8 cellular contexts compared by ENCODE assay signal in the genomic region with DNA sequence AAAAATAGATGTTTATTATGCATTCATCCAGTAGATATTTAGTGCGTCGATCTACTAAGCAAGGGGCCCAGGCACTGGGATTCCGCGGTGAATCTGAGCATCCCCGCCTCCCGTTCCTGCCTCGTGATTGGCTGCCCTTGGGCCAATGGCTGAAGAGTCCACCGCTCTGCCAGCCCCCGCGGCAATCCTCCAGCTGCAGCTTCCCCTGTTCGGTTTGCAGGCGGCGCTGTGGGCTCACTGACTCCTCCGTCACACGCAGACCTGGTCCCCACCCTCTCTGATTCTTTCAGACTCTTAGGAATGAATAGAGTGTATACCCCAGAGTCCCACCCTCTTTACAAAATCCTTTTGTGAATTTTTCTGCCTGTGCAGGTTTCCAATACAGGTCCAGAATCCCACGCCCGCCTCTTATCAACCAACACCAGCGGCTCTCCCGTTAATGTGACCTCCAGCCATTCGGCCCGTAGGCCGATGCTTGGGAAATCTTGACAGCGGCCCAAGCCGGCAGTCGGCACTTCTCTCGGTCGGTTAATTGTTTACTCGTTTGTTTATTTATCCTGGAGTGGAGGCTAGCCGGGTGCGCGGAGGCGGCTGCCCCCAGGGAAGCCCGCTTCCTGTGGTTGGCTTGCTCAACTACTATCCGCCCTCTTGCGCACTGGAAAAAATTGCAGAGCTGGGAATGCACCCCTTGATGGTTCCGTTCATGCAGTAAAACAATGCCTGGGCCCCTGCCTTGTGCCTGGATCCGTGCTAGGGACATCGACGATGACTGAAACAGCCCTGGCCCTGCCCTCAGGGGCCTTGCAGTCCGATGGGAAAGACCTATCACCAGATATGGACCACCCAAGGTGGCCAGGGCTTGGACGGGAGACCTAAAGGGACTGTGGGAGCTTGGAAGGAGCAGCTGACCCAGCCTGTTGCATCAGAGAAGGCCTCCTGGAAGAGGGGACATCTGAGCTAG. TPM values are rescaled to one million over a fixed set of nuclear protein-coding genes. Genes with fewer than 3 reads are reported as not detected.
DNase-seq lines count a peak whose midpoint lies in the region; ATAC-seq and TF ChIP-seq lines count a peak whose summit lies in the region.

No MANE protein-coding gene starts in this region.

- H3K27me3 Mint-ChIP-seq in activated CD4-positive, alpha-beta T cell treated with anti-CD3 and anti-CD28 coated beads, Interleukin-2, amount 10 ng/mL, durations not matched to agents 7 days and 5 days = peaks cover 4% of the 10 kb centered on the region

- in situ Hi-C loops in GM13976 (cut with MboI; ENCODE audit: low sequenced_read_pairs, unreplicated experiment) = loop anchor here (10.0 kb wide), 1 partner anchor 138 kb away; no protein-coding TSS in a partner anchor

- H3K36me3 Mint-ChIP-seq in activated CD4-positive, alpha-beta T cell treated with anti-CD3 and anti-CD28 coated beads, Interleukin-2, amount 10 ng/mL, durations not matched to agents 7 days and 5 days (ENCODE audit: low read depth) = no peaks in the 10 kb centered on the region

- ATAC-seq in HG03135 (IDR thresholded peaks at IDR 0.05; ENCODE audit: unreplicated experiment) (peak; percentile 39), HG03139 (IDR thresholded peaks at IDR 0.05; ENCODE audit: unreplicated experiment) (no peak)

- TF ChIP-seq CTCF in GM13976 (IDR thresholded peaks at IDR 0.05; ENCODE audit: borderline replicate concordance, control extremely low read depth, extremely low read depth, insufficient read depth, missing control alignments) (peak; percentile 76), coronary artery (IDR thresholded peaks at IDR 0.05) (peak; percentile 61)

- H3K27ac Mint-ChIP-seq in activated CD4-positive, alpha-beta T cell treated with anti-CD3 and anti-CD28 coated beads, Interleukin-2, amount 10 ng/mL, durations not matched to agents 7 days and 5 days = peak overlapping the region; percentile 85

- peak overlapping the region; percentile 51 to 92 for H3K27ac ChIP-seq in coronary artery

- CTCF ChIA-PET in activated CD4-positive, alpha-beta T cell treated with anti-CD3 and anti-CD28 coated beads, Interleukin-2, amount 10 ng/mL, durations not matched to agents 7 days and 5 days (lab: Charles Lee) = interaction anchor here (0.7 to 2.4 kb wide), 8 partner anchors 12 to 388 kb away, joined by 3 to 8 read pairs (median 4); no protein-coding TSS in a partner anchor

- peak overlapping the region; percentile 71 for H3K4me3 ChIP-seq in coronary artery

- POLR2A ChIA-PET in activated CD4-positive, alpha-beta T cell treated with anti-CD3 and anti-CD28 coated beads, Interleukin-2, amount 10 ng/mL, durations not matched to agents 7 days and 5 days (lab: Charles Lee) = interaction anchor here (0.6 kb wide), 1 partner anchor 137 kb away, joined by 3 read pairs; no protein-coding TSS in a partner anchor

- peaks cover 26% of the 10 kb centered on the region for H3K4me1 Mint-ChIP-seq in activated CD4-positive, alpha-beta T cell treated with anti-CD3 and anti-CD28 coated beads, Interleukin-2, amount 10 ng/mL, durations not matched to agents 7 days and 5 days

- peak overlapping the region; percentile 68 for H3K4me3 Mint-ChIP-seq in activated CD4-positive, alpha-beta T cell treated with anti-CD3 and anti-CD28 coated beads, Interleukin-2, amount 10 ng/mL, durations not matched to agents 7 days and 5 days

- DNase-seq in GM13976 (ENCODE audit: low spot score) (peak; percentile 92), NCI-H69 (lab: John Stamatoyannopoulos, UW) (peak; percentile 97), coronary artery (ENCODE audit: low spot score) (peak; percentile 97), left kidney (ENCODE audit: low read depth, low spot score) (peak; percentile 98)
- peak; percentile 94 for DNase-seq in activated CD4-positive, alpha-beta T cell treated with anti-CD3 and anti-CD28 coated beads, Interleukin-2, amount 10 ng/mL, durations not matched to agents 7 days and 5 days
- peak; percentile 91 to 92 for DNase-seq in stimulated activated CD4-positive, alpha-beta T cell treated with anti-CD3 and anti-CD28 coated beads, Interleukin-2, amount 100 ng/mL, for 24 hours

- no peaks in the 10 kb centered on the region for H3K9me3 Mint-ChIP-seq in activated CD4-positive, alpha-beta T cell treated with anti-CD3 and anti-CD28 coated beads, Interleukin-2, amount 10 ng/mL, durations not matched to agents 7 days and 5 days

RNA-seq across cellular contexts. Expression of a gene that starts 4.5 kb away (rescaled TPM):
- 10 to 100 TPM; 24.7 to 25.5 TPM for total RNA-seq in activated CD4-positive, alpha-beta T cell treated with anti-CD3 and anti-CD28 coated beads, Interleukin-2, amount 10 ng/mL, durations not matched to agents 7 days and 5 days

RNA-seq across cellular contexts. Expression of a gene that starts 5.7 kb away (rescaled TPM):
- 100 to 1,000 TPM; 130 to 136 TPM for total RNA-seq in activated CD4-positive, alpha-beta T cell treated with anti-CD3 and anti-CD28 coated beads, Interleukin-2, amount 10 ng/mL, durations not matched to agents 7 days and 5 days
